ENCODE assay signal across 34 cellular contexts in genomic region chr2:169661263-169661662, GRCh38. TPM values are rescaled to one million over a fixed set of nuclear protein-coding genes. Genes with fewer than 3 reads are reported as not detected.
"Had no signal": no experiment of that assay in that cellular context is flagged by ENCODE, and none has a peak within 500 bp of the region (broad histone marks: within the 10 kb centered on the region; RNA-seq: fewer than 3 reads in every experiment).

No MANE protein-coding gene starts in this region.

- H3K4me3 ChIP-seq: gastroesophageal sphincter, pancreas, prostate gland, sigmoid colon, uterus had no signal

- DNase-seq: activated CD4-positive, alpha-beta memory T cell treated with anti-CD3 and anti-CD28 coated beads for 36 hours; activated CD4-positive, alpha-beta T cell treated with anti-CD3 and anti-CD28 coated beads for 48 hours; activated CD8-positive, alpha-beta memory T cell treated with anti-CD3 and anti-CD28 coated beads, Interleukin-2, amount 50 U/mL, for 48 hours; activated gamma-delta T cell; activated naive CD4-positive, alpha-beta T cell treated with anti-CD3 and anti-CD28 coated beads, Interleukin-2, amount 10 ng/mL, durations not matched to agents 7 days and 5 days; activated naive CD8-positive, alpha-beta T cell treated with anti-CD3 and anti-CD28 coated beads, Interleukin-2, amount 10 ng/mL, durations not matched to agents 7 days and 5 days; activated T-cell treated with anti-CD3 and anti-CD28 coated beads, Interleukin-2, amount 50 U/mL, for 24 hours; amniotic stem cell; caudate nucleus; cortex of kidney; head of caudate nucleus; hippocampal formation; immature natural killer cell; kidney; left colon; naive B cell; nucleus accumbens; pancreas; retina; sigmoid colon; small intestine; stimulated activated CD4-positive, alpha-beta T cell treated with anti-CD3 and anti-CD28 coated beads, Interleukin-4, amount 100 ng/mL, for 24 hours; stimulated activated naive CD8-positive, alpha-beta T cell treated with anti-CD3 and anti-CD28 coated beads, Interleukin-15, amount 100 ng/mL, for 72 hours; substantia nigra; uterus had no signal

- ATAC-seq: gastroesophageal sphincter; left colon; pancreas; stimulated activated effector memory CD8-positive, alpha-beta T cell treated with anti-CD3 and anti-CD28 coated beads, Interleukin-12 subunit alpha, Interleukin-12 subunit beta, amount 100 ng/mL, for 72 hours; stimulated activated naive CD8-positive, alpha-beta T cell treated with anti-CD3 and anti-CD28 coated beads, Interleukin-15, amount 100 ng/mL, for 72 hours had no signal

- H3K4me1 ChIP-seq: gastroesophageal sphincter, pancreas, prostate gland, sigmoid colon, uterus had no signal

- H3K9me3 ChIP-seq: gastroesophageal sphincter, pancreas, prostate gland, sigmoid colon, uterus had no signal

- H3K27me3 ChIP-seq: pancreas, uterus had no signal

- FAIRE-seq: astrocyte, endothelial cell of umbilical vein, kidney, pancreas, small intestine had no signal

- H3K36me3 ChIP-seq: gastroesophageal sphincter, pancreas, prostate gland, sigmoid colon, uterus had no signal

- H3K27ac ChIP-seq: gastroesophageal sphincter, pancreas, prostate gland, sigmoid colon, uterus had no signal

RNA-seq across cellular contexts. Expression of gene CFAP210, which starts 32.9 kb away (rescaled TPM):
- total RNA-seq: activated CD4-positive, alpha-beta memory T cell treated with anti-CD3 and anti-CD28 coated beads for 36 hours; activated naive CD8-positive, alpha-beta T cell treated with anti-CD3 and anti-CD28 coated beads, Interleukin-2, amount 10 ng/mL, durations not matched to agents 7 days and 5 days; chondrocyte; endothelial cell of umbilical vein; fibroblast of lung; fibroblast of villous mesenchyme; gastroesophageal sphincter; left colon; lower leg skin; sigmoid colon had no signal
- polyA plus RNA-seq: endothelial cell of umbilical vein, fibroblast of lung, immature natural killer cell had no signal
